In genomic region chr14:21385170-21385904, GRCh38 we compare ENCODE assay signal across 8 cellular contexts. TPM values are rescaled to one million over a fixed set of nuclear protein-coding genes. Genes with fewer than 3 reads are reported as not detected.
A peak's percentile ranks its signal among the peaks of the same experiment; 100 is the strongest.
DNase-seq lines count a peak whose midpoint lies in the region; ATAC-seq and TF ChIP-seq lines count a peak whose summit lies in the region.

No MANE protein-coding gene starts in this region.

- no peaks in the 10 kb centered on the region for H3K9me3 ChIP-seq in upper lobe of left lung

- POLR2A ChIA-PET in RWPE1 (lab: Yijun Ruan, JAX; ENCODE audit: low non-redundant PET): no interaction called here

- peak; percentile 24 for DNase-seq in stimulated activated CD4-positive, alpha-beta T cell treated with anti-CD3 and anti-CD28 coated beads, Interleukin-1b, Interleukin-23, amount 100 ng/mL, for 48 hours
- no peak for DNase-seq in stimulated activated CD4-positive, alpha-beta T cell treated with anti-CD3 and anti-CD28 coated beads, Interleukin-12 subunit alpha, Interleukin-12 subunit beta, amount 100 ng/mL, for 4 hours
- DNase-seq in RWPE1 (ENCODE audit: low spot score): no peak
- peak; percentile 18 for DNase-seq in globus pallidus (ENCODE audit: low spot score)
- DNase-seq in upper lobe of left lung: no peak
- no peak for DNase-seq in NCI-H226
- no peak for DNase-seq in NCI-H526 treated with DMSO at 0.1 percent for 48 hours (lab: John Stamatoyannopoulos, UW)

- no peak for TF ChIP-seq EP300 in upper lobe of left lung (IDR thresholded peaks at IDR 0.05)

- WGBS in upper lobe of left lung, 2 donors: 68 to 76% methylated on average over 7 of the region's 7 CpGs

- peaks cover 19 to 29% (median 20%) of the 10 kb centered on the region in 4 donors for H3K4me1 ChIP-seq in upper lobe of left lung

- peaks cover 10 to 44% (median 30%) of the 10 kb centered on the region in 4 donors for H3K36me3 ChIP-seq in upper lobe of left lung

- no peak for TF ChIP-seq CTCF in RWPE1 (conservative IDR thresholded peaks at IDR 0.05; ENCODE audit: low read depth)
- TF ChIP-seq CTCF in upper lobe of left lung (IDR thresholded peaks at IDR 0.05): no peak

- ATAC-seq in upper lobe of left lung (ENCODE audit: low FRiP score in 2 of 2) (no peak), HG03378 (IDR thresholded peaks at IDR 0.05; ENCODE audit: unreplicated experiment) (no peak)

- CTCF ChIA-PET in RWPE1 (lab: Yijun Ruan, JAX): interaction anchor here (0.6 kb wide), 1 partner anchor 76 kb away, joined by 3 read pairs; no protein-coding TSS in a partner anchor

- H3K27me3 ChIP-seq in upper lobe of left lung: no peaks in the 10 kb centered on the region

- H3K4me3 ChIP-seq in upper lobe of left lung: no peak overlapping the region

- no peak for TF ChIP-seq POLR2A in upper lobe of left lung (IDR thresholded peaks at IDR 0.05)

- H3K27ac ChIP-seq in RWPE1: peak overlapping the region; percentile 91
- peak overlapping the region in 3 of 4 donors; percentile 90 to 95 (median 90) for H3K27ac ChIP-seq in upper lobe of left lung

RNA-seq across cellular contexts. Expression of gene SUPT16H, which starts 1.5 kb away (rescaled TPM):
- 10 to 100 TPM; 20.1 to 52.0 (median 47.3) TPM for total RNA-seq in upper lobe of left lung

Comparison
In these comparisons a context has a peak if more than half of its experiments do, and no peak if none do; other contexts are left out.
1. DNase-seq: peak in stimulated activated CD4-positive, alpha-beta T cell treated with anti-CD3 and anti-CD28 coated beads, Interleukin-1b, Interleukin-23, amount 100 ng/mL, for 48 hours (single experiment) and globus pallidus (single experiment); none in stimulated activated CD4-positive, alpha-beta T cell treated with anti-CD3 and anti-CD28 coated beads, Interleukin-12 subunit alpha, Interleukin-12 subunit beta, amount 100 ng/mL, for 4 hours (single experiment), RWPE1 (single experiment), upper lobe of left lung (0 of 2), NCI-H226 (single experiment) and NCI-H526 treated with DMSO at 0.1 percent for 48 hours (single experiment).